20 cellular contexts compared by ENCODE assay signal in genomic region chr5:173726848-173727557, GRCh38.
DNase-seq lines count a peak whose midpoint lies in the region; ATAC-seq and TF ChIP-seq lines count a peak whose summit lies in the region.
"Had no signal": no experiment of that assay in that cellular context is flagged by ENCODE, and none has a peak within 500 bp of the region (broad histone marks: within the 10 kb centered on the region; RNA-seq: fewer than 3 reads in every experiment).

No MANE protein-coding gene starts in this region.

- H3K9ac ChIP-seq in mammary epithelial cell (ENCODE audit: insufficient read depth, low read length) = no peak overlapping the region
- H3K9ac ChIP-seq: BLaER1 treated with 17β-estradiol and CSF1 and Interleukin-3, amounts not matched to agents 10 nM and 100 nM had no signal

- no peaks in the 10 kb centered on the region for H3K36me3 ChIP-seq in mammary epithelial cell (ENCODE audit: insufficient read depth, low read length)
- H3K36me3 ChIP-seq: BLaER1 treated with 17β-estradiol and CSF1 and Interleukin-3, amounts not matched to agents 10 nM and 100 nM had no signal

- H4K20me1 ChIP-seq in mammary epithelial cell (ENCODE audit: insufficient read depth, low read length) = no peaks in the 10 kb centered on the region
- H4K20me1 ChIP-seq: BLaER1 treated with 17β-estradiol and CSF1 and Interleukin-3, amounts not matched to agents 10 nM and 100 nM had no signal

- BruUV-seq in mammary epithelial cell (replicated peaks; lab: Mats Ljungman, UMichigan) (no TSS peak), MCF 10A (replicated peaks; lab: Mats Ljungman, UMichigan) (no TSS peak)

- H3K4me2 ChIP-seq in mammary epithelial cell (ENCODE audit: insufficient read depth, low read depth, low read length) = no peak overlapping the region
- H3K4me2 ChIP-seq: BLaER1 treated with 17β-estradiol and CSF1 and Interleukin-3, amounts not matched to agents 10 nM and 100 nM had no signal

- H3K27me3 ChIP-seq in mammary epithelial cell (ENCODE audit: insufficient read depth, low read length) = no peaks in the 10 kb centered on the region
- H3K27me3 ChIP-seq: BLaER1 treated with 17β-estradiol and CSF1 and Interleukin-3, amounts not matched to agents 10 nM and 100 nM had no signal

- H3K27me3 Mint-ChIP-seq in MCF 10A (ENCODE audit: insufficient read depth, unreplicated experiment) = no peaks in the 10 kb centered on the region

- CTCF ChIA-PET in mammary epithelial cell (lab: Charles Lee; ENCODE audit: low non-redundant PET) = no interaction called here
- CTCF ChIA-PET in MCF 10A (lab: Yijun Ruan, JAX) = interaction anchor here (1.4 to 1.6 kb wide), 2 partner anchors 111 to 174 kb away, joined by 3 to 4 read pairs; no protein-coding TSS in a partner anchor

- 78% methylated on average over 7 of the region's 7 CpGs for WGBS in mammary epithelial cell (ENCODE audit: low coverage, missing lambda C conversion rate)

- TF ChIP-seq CTCF in mammary epithelial cell (conservative IDR thresholded peaks at IDR 0.05 in 1 of 2, IDR thresholded peaks at IDR 0.05 in 1 of 2; ENCODE audit: extremely low read depth in 1 of 2, insufficient read depth in 1 of 2, low read depth in 1 of 2, low read length in 2 of 2) (no peak), MCF 10A (IDR thresholded peaks at IDR 0.05; ENCODE audit: unreplicated experiment) (no peak), fibroblast of pulmonary artery (IDR thresholded peaks at IDR 0.05; ENCODE audit: low read length, missing control alignments) (no peak), GM10266 (IDR thresholded peaks at IDR 0.05; ENCODE audit: control insufficient read depth, insufficient read depth, low read depth, missing control alignments) (no peak)

- no peaks in the 10 kb centered on the region for H3K9me3 ChIP-seq in mammary epithelial cell (replicated peaks; ENCODE audit: insufficient read depth, low read length)

- H2AFZ ChIP-seq in mammary epithelial cell (ENCODE audit: low read depth, low read length) = no peak overlapping the region

- H3K36me3 Mint-ChIP-seq in MCF 10A (ENCODE audit: insufficient read depth, unreplicated experiment) = no peaks in the 10 kb centered on the region
- H3K36me3 Mint-ChIP-seq: IgD-negative memory B cell had no signal

- peaks cover 8% of the 10 kb centered on the region for H3K9me3 Mint-ChIP-seq in MCF 10A (ENCODE audit: unreplicated experiment)

- no peaks in the 10 kb centered on the region for H3K4me1 ChIP-seq in mammary epithelial cell (ENCODE audit: insufficient read depth, low read length)

- H3K4me3 ChIP-seq in mammary epithelial cell (replicated peaks in 1 of 3; ENCODE audit: insufficient read depth in 1 of 3, low read depth in 2 of 3, low read length in 3 of 3) (no peak overlapping the region), fibroblast of pulmonary artery (replicated peaks; ENCODE audit: low read depth, low read length) (no peak overlapping the region)
- H3K4me3 ChIP-seq: BLaER1 treated with 17β-estradiol and CSF1 and Interleukin-3, amounts not matched to agents 10 nM and 100 nM had no signal

- no peak overlapping the region for H3K27ac ChIP-seq in mammary epithelial cell (ENCODE audit: insufficient read depth, low read depth, low read length)
- H3K27ac ChIP-seq: BLaER1 treated with 17β-estradiol and CSF1 and Interleukin-3, amounts not matched to agents 10 nM and 100 nM had no signal

- H3K79me2 ChIP-seq in mammary epithelial cell (ENCODE audit: insufficient read depth, low read length) = no peaks in the 10 kb centered on the region

- dilution Hi-C loops in mammary epithelial cell (cut with HindIII; ENCODE audit: low sequenced_read_pairs) = no loop called here

- POLR2A ChIA-PET in MCF 10A (lab: Yijun Ruan, JAX) = interaction anchor here (1.0 to 1.8 kb wide), 4 partner anchors 9 to 206 kb away, joined by 3 to 4 read pairs (median 3); no protein-coding TSS in a partner anchor

- in situ Hi-C loops in mammary epithelial cell (cut with MboI; ENCODE audit: low sequenced_read_pairs in 2 of 2) = no loop called here

- intact Hi-C loops in mammary epithelial cell (cut with micrococcal nuclease) = no loop called here
- intact Hi-C loops in MCF 10A (cut with micrococcal nuclease) = no loop called here

- peaks cover 13% of the 10 kb centered on the region for H3K4me1 Mint-ChIP-seq in MCF 10A (ENCODE audit: insufficient read depth, unreplicated experiment)

- H3K27ac Mint-ChIP-seq in MCF 10A (ENCODE audit: low read depth, unreplicated experiment) = no peak overlapping the region
- H3K27ac Mint-ChIP-seq: IgD-negative memory B cell had no signal

- no peak overlapping the region for H3K4me3 Mint-ChIP-seq in MCF 10A (ENCODE audit: unreplicated experiment)
- H3K4me3 Mint-ChIP-seq: IgD-negative memory B cell had no signal

- DNase-seq in mammary epithelial cell (peak; percentile 11), MCF 10A (ENCODE audit: unreplicated experiment) (no peak), astrocyte of the hippocampus (ENCODE audit: low read depth, low spot score) (peak; percentile 55), fibroblast of pulmonary artery (ENCODE audit: low read depth) (peak; percentile 11), hippocampal formation (lab: John Stamatoyannopoulos, UW) (no peak), GM10266 (ENCODE audit: extremely low spot score) (no peak), activated gamma-delta T cell treated with Interleukin-2 at 50 U/mL for 16 hours (no peak)
- DNase-seq: 8988T; DMS153; HCEC 1CT; NCI-H1694; NCI-H2107; NCI-H226; NCI-H526; NK-92 treated with Interleukin-12 subunit alpha and Interleukin-12 subunit beta, amount 100 ng/mL, for 24 hours; OCI-M1; RPMI8226 had no signal

- ATAC-seq in GM19023 (IDR thresholded peaks at IDR 0.05; ENCODE audit: unreplicated experiment) = no peak

Comparison
In these comparisons a context has a peak if more than half of its experiments do, and no peak if none do; other contexts are left out.
1. DNase-seq: peak in mammary epithelial cell (single experiment), astrocyte of the hippocampus (single experiment) and fibroblast of pulmonary artery (single experiment); none in MCF 10A (single experiment), hippocampal formation (0 of 2), GM10266 (single experiment) and activated gamma-delta T cell treated with Interleukin-2 at 50 U/mL for 16 hours (single experiment).